Comparison of ENCODE assay signal across 11 cellular contexts in genomic region chr6:146289816-146290588, GRCh38.
DNase-seq lines count a peak whose midpoint lies in the region; ATAC-seq, FAIRE-seq and TF ChIP-seq lines count a peak whose summit lies in the region.
"Had no signal": no experiment of that assay in that cellular context is flagged by ENCODE, and none has a peak within 500 bp of the region (broad histone marks: within the 10 kb centered on the region; RNA-seq: fewer than 3 reads in every experiment).

No MANE protein-coding gene starts in this region.

- no peak for ATAC-seq in CD8-positive, alpha-beta T cell
- ATAC-seq: stimulated activated naive CD8-positive, alpha-beta T cell treated with anti-CD3 and anti-CD28 coated beads, Interleukin-15, amount 100 ng/mL, for 72 hours had no signal

- POLR2A ChIA-PET in CD8-positive, alpha-beta T cell (lab: Charles Lee) = no interaction called here

- H4K20me1 ChIP-seq in keratinocyte (ENCODE audit: control insufficient read depth, extremely low read depth, insufficient read depth, low read length) = no peaks in the 10 kb centered on the region

- 81 to 83% (median 82%) methylated on average over 5 of the region's 5 CpGs for whole genome bisulfite sequencing in ovary, 3 donors

- no peaks in the 10 kb centered on the region for H3K27me3 ChIP-seq in keratinocyte (ENCODE audit: control insufficient read depth, extremely low read depth, insufficient read depth, low read length)
- no peaks in the 10 kb centered on the region for H3K27me3 ChIP-seq in effector memory CD4-positive, alpha-beta T cell (replicated peaks; ENCODE audit: control insufficient read depth, insufficient read depth, low read length, poor library complexity, severe bottlenecking)
- no peaks in the 10 kb centered on the region for H3K27me3 ChIP-seq in CD8-positive, alpha-beta T cell (ENCODE audit: insufficient read depth, low read length)
- no peaks in the 10 kb centered on the region for H3K27me3 ChIP-seq in ovary

- H3K79me2 ChIP-seq in keratinocyte (ENCODE audit: control insufficient read depth, insufficient read depth, low read length) = no peaks in the 10 kb centered on the region

- H3K9me3 Mint-ChIP-seq in CD8-positive, alpha-beta T cell = no peaks in the 10 kb centered on the region

- dilution Hi-C loops in keratinocyte (cut with MboI; ENCODE audit: extremely low pct_ligation_motif_present, low sequenced_read_pairs) = no loop called here

- H3K36me3 ChIP-seq in keratinocyte (ENCODE audit: control insufficient read depth in 2 of 2, extremely low read depth in 1 of 2, insufficient read depth in 2 of 2, low read length in 2 of 2) (no peaks in the 10 kb centered on the region), ovary (no peaks in the 10 kb centered on the region)
- no peaks in the 10 kb centered on the region for H3K36me3 ChIP-seq in effector memory CD4-positive, alpha-beta T cell (ENCODE audit: control insufficient read depth, insufficient read depth, low read length)
- no peaks in the 10 kb centered on the region for H3K36me3 ChIP-seq in CD8-positive, alpha-beta T cell (ENCODE audit: insufficient read depth, low read length)

- no peak overlapping the region for H3K9ac ChIP-seq in keratinocyte (ENCODE audit: control insufficient read depth, extremely low read depth, insufficient read depth, low read length)

- no peak overlapping the region for H3K4me3 ChIP-seq in AG09309 (ENCODE audit: control insufficient read depth, low read depth, low read length)
- no peak overlapping the region for H3K4me3 ChIP-seq in keratinocyte (ENCODE audit: control insufficient read depth in 2 of 3, extremely low read depth in 1 of 3, insufficient read depth in 2 of 3, low read depth in 1 of 3, low read length in 3 of 3)
- no peak overlapping the region for H3K4me3 ChIP-seq in effector memory CD4-positive, alpha-beta T cell (ENCODE audit: insufficient read depth, low read depth, low read length, poor library complexity, severe bottlenecking)
- no peak overlapping the region for H3K4me3 ChIP-seq in CD8-positive, alpha-beta T cell (ENCODE audit: low read depth, low read length)
- no peak overlapping the region for H3K4me3 ChIP-seq in ovary

- H3K4me1 ChIP-seq in keratinocyte (ENCODE audit: control insufficient read depth, extremely low read depth, insufficient read depth, low read length) (peaks cover 5% of the 10 kb centered on the region), ovary (ENCODE audit: insufficient read depth) (no peaks in the 10 kb centered on the region)
- no peaks in the 10 kb centered on the region for H3K4me1 ChIP-seq in effector memory CD4-positive, alpha-beta T cell (ENCODE audit: control insufficient read depth, insufficient read depth, low read length, poor library complexity, severe bottlenecking)
- H3K4me1 ChIP-seq in CD8-positive, alpha-beta T cell (ENCODE audit: insufficient read depth, low read length) = no peaks in the 10 kb centered on the region

- DNase-seq in AG09309 (ENCODE audit: low read depth) (peak; percentile 66), HT-29 (ENCODE audit: low spot score) (peak; percentile 4), amniotic stem cell (lab: John Stamatoyannopoulos, UW) (peak; percentile 19), keratinocyte (ENCODE audit: low read depth, low spot score) (no peak), NCI-H1417 treated with DMSO at 0.1 percent for 48 hours (lab: John Stamatoyannopoulos, UW) (no peak), ovary (no peak)
- DNase-seq in effector memory CD4-positive, alpha-beta T cell = no peak
- DNase-seq in CD8-positive, alpha-beta T cell = no peak
- DNase-seq: activated CD8-positive, alpha-beta memory T cell treated with anti-CD3 and anti-CD28 coated beads, Interleukin-2, amount 50 U/mL, for 4 hours; erythroblast; stimulated activated naive CD8-positive, alpha-beta T cell treated with anti-CD3 and anti-CD28 coated beads, Interleukin-15, amount 100 ng/mL, for 72 hours had no signal

- H3K4me1 Mint-ChIP-seq in CD8-positive, alpha-beta T cell (ENCODE audit: low read depth) = no peaks in the 10 kb centered on the region
- H3K4me1 Mint-ChIP-seq: stimulated activated naive CD8-positive, alpha-beta T cell treated with anti-CD3 and anti-CD28 coated beads, Interleukin-15, amount 100 ng/mL, for 72 hours had no signal

- no peak overlapping the region for H3K27ac Mint-ChIP-seq in CD8-positive, alpha-beta T cell

- H3K9me1 ChIP-seq in keratinocyte (ENCODE audit: control insufficient read depth, extremely low read depth, insufficient read depth, low read length) = no peaks in the 10 kb centered on the region

- peaks cover 2% of the 10 kb centered on the region for H3K27me3 Mint-ChIP-seq in CD8-positive, alpha-beta T cell (ENCODE audit: low read depth)
- H3K27me3 Mint-ChIP-seq: stimulated activated naive CD8-positive, alpha-beta T cell treated with anti-CD3 and anti-CD28 coated beads, Interleukin-15, amount 100 ng/mL, for 72 hours had no signal

- no peak for TF ChIP-seq POLR2A in ovary (IDR thresholded peaks at IDR 0.05)

- FAIRE-seq in keratinocyte (lab: Jason Lieb, UNC) = peak; percentile 20

- no peaks in the 10 kb centered on the region for H3K36me3 Mint-ChIP-seq in CD8-positive, alpha-beta T cell

- intact Hi-C loops in CD8-positive, alpha-beta T cell (cut with DNase I, micrococcal nuclease) = no loop called here
- intact Hi-C loops in ovary (cut with DNase I) = no loop called here

- H3K27ac ChIP-seq in keratinocyte (ENCODE audit: control insufficient read depth, insufficient read depth, low read length) (no peak overlapping the region), ovary (no peak overlapping the region)
- no peak overlapping the region for H3K27ac ChIP-seq in effector memory CD4-positive, alpha-beta T cell (ENCODE audit: insufficient read depth, low read length, poor library complexity, severe bottlenecking)
- no peak overlapping the region for H3K27ac ChIP-seq in CD8-positive, alpha-beta T cell (ENCODE audit: low read depth, low read length)

- no peak for TF ChIP-seq CTCF in AG09309 (IDR thresholded peaks at IDR 0.05; ENCODE audit: control insufficient read depth, insufficient read depth, low read depth, low read length, missing control alignments)
- no peak for TF ChIP-seq CTCF in keratinocyte (optimal IDR thresholded peaks at IDR 0.05 in 1 of 3, IDR thresholded peaks at IDR 0.05 in 1 of 3, conservative IDR thresholded peaks at IDR 0.05 in 1 of 3; ENCODE audit: extremely low read depth in 1 of 3, insufficient read depth in 2 of 3, low read length in 3 of 3)
- TF ChIP-seq CTCF in CD8-positive, alpha-beta T cell (IDR thresholded peaks at IDR 0.05) = no peak
- no peak for TF ChIP-seq CTCF in ovary (IDR thresholded peaks at IDR 0.05)

- no peak overlapping the region for H2AFZ ChIP-seq in keratinocyte (ENCODE audit: control insufficient read depth, low read length)

- H3K4me2 ChIP-seq in keratinocyte (ENCODE audit: control insufficient read depth, extremely low read depth, insufficient read depth, low read depth, low read length) = no peak overlapping the region

- H3K4me3 Mint-ChIP-seq in CD8-positive, alpha-beta T cell = no peak overlapping the region
- H3K4me3 Mint-ChIP-seq: stimulated activated naive CD8-positive, alpha-beta T cell treated with anti-CD3 and anti-CD28 coated beads, Interleukin-15, amount 100 ng/mL, for 72 hours had no signal

- no peak for TF ChIP-seq EP300 in ovary (IDR thresholded peaks at IDR 0.05)

- H3K9me3 ChIP-seq in keratinocyte (ENCODE audit: control insufficient read depth, low read depth, low read length) (no peaks in the 10 kb centered on the region), ovary (no peaks in the 10 kb centered on the region)
- no peaks in the 10 kb centered on the region for H3K9me3 ChIP-seq in effector memory CD4-positive, alpha-beta T cell (ENCODE audit: control insufficient read depth, low read length)
- H3K9me3 ChIP-seq in CD8-positive, alpha-beta T cell (ENCODE audit: low read length) = no peaks in the 10 kb centered on the region

- CTCF ChIA-PET in CD8-positive, alpha-beta T cell (lab: Charles Lee) = no interaction called here

Comparison
In these comparisons a context has a peak if more than half of its experiments do, and no peak if none do; other contexts are left out.
1. DNase-seq: peak in AG09309 (single experiment), HT-29 (single experiment) and amniotic stem cell (single experiment); none in keratinocyte (single experiment), effector memory CD4-positive, alpha-beta T cell (0 of 3), CD8-positive, alpha-beta T cell (0 of 7), NCI-H1417 treated with DMSO at 0.1 percent for 48 hours (single experiment) and ovary (0 of 5).